33 cellular contexts compared by ENCODE assay signal in the genomic region with DNA sequence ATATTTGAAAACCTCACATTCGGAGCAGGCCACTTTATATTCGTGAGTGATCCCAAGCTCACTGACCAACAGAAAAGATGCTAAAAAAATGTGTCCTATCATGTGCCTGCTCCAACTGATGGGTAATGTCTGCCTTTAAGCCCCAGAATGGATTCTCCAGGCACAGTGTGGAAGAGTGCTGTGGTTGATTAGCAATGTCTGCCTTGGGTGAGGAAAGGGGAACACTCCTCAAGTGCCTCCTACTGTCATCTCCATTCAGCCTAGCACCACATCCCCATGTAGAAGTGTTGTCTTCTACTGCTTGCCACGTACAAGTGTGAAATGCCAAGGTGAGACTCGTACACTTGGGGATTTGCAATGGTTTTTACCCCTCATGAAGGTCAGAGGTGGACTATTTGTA.
"Had no signal": no experiment of that assay in that cellular context is flagged by ENCODE, and none has a peak within 500 bp of the region (broad histone marks: within the 10 kb centered on the region; RNA-seq: fewer than 3 reads in every experiment).

No MANE protein-coding gene starts in this region.

- H3K4me3 ChIP-seq: cardiac muscle cell, colonic mucosa, MG63, PC-9 had no signal

- DNase-seq: activated CD4-positive, alpha-beta memory T cell treated with anti-CD3 and anti-CD28 coated beads, Interleukin-2, amount 10 ng/mL, durations not matched to agents 7 days and 5 days; activated CD4-positive, alpha-beta T cell treated with anti-CD3 and anti-CD28 coated beads for 4 hours; activated CD8-positive, alpha-beta memory T cell treated with anti-CD3 and anti-CD28 coated beads for 24 hours; activated CD8-positive, alpha-beta memory T cell treated with anti-CD3 and anti-CD28 coated beads, Interleukin-2, amount 10 ng/mL, durations not matched to agents 7 days and 5 days; activated CD8-positive, alpha-beta memory T cell treated with anti-CD3 and anti-CD28 coated beads, Interleukin-2, amount 50 U/mL, for 48 hours; activated effector memory CD4-positive, alpha-beta T cell treated with anti-CD3 and anti-CD28 coated beads, Interleukin-2, amount 50 U/mL, for 16 hours; activated naive CD4-positive, alpha-beta T cell; activated naive CD4-positive, alpha-beta T cell treated with anti-CD3 and anti-CD28 coated beads, Interleukin-2, amount 50 U/mL, for 16 hours; activated naive CD8-positive, alpha-beta T cell treated with anti-CD3 and anti-CD28 coated beads for 36 hours; activated T-cell treated with anti-CD3 and anti-CD28 coated beads, Interleukin-2, amount 50 U/mL, for 48 hours; amniotic stem cell; aorta; brain microvascular endothelial cell; colonic mucosa; Karpas-422; MG63; NCI-H1105 treated with DMSO at 0.1 percent for 48 hours; NCI-H1436; NCI-H1694; NCI-H1930; NCI-H345; NCI-H524 treated with DMSO at 0.1 percent for 48 hours; PC-9; SIG-M5; T1000 had no signal

- FAIRE-seq: RCC 7860, TTC549 had no signal

- ATAC-seq: activated CD4-positive, CD25-positive, alpha-beta regulatory T cell treated with anti-CD3 and anti-CD28 coated beads, Interleukin-2, amount 50 U/mL, for 24 hours; activated CD8-positive, alpha-beta memory T cell treated with anti-CD3 and anti-CD28 coated beads, Interleukin-2, amount 10 ng/mL, durations not matched to agents 7 days and 5 days; activated T-helper 17 cell treated with anti-CD3 and anti-CD28 coated beads, Interleukin-2, amount 50 U/mL, for 72 hours; Right ventricle myocardium inferior; SK-N-SH treated with all-trans-retinoic acid at 6 μM for 48 hours; WTC11 had no signal

- H3K27me3 ChIP-seq: brain microvascular endothelial cell, cardiac muscle cell, colonic mucosa, MG63 had no signal

- H3K36me3 ChIP-seq: cardiac muscle cell, colonic mucosa, MG63 had no signal
